Comparison of ENCODE assay signal across 26 cellular contexts in genomic region chr22:20034143-20034542, GRCh38. TPM values are rescaled to one million over a fixed set of nuclear protein-coding genes. Genes with fewer than 3 reads are reported as not detected.
DNase-seq lines count a peak whose midpoint lies in the region; ATAC-seq and TF ChIP-seq lines count a peak whose summit lies in the region.
"Had no signal": no experiment of that assay in that cellular context is flagged by ENCODE, and none has a peak within 500 bp of the region (broad histone marks: within the 10 kb centered on the region; RNA-seq: fewer than 3 reads in every experiment).

No MANE protein-coding gene starts in this region.

- H2AFZ ChIP-seq in Karpas-422 (ENCODE audit: low read length): no peak overlapping the region
- H2AFZ ChIP-seq: parathyroid adenoma had no signal

- H3K27ac Mint-ChIP-seq in effector memory CD8-positive, alpha-beta T cell: peak overlapping the region; percentile 51 to 52
- no peak overlapping the region for H3K27ac Mint-ChIP-seq in activated T-cell treated with anti-CD3 and anti-CD28 coated beads, Interleukin-2, amount 50 U/mL, for 24 hours
- H3K27ac Mint-ChIP-seq in activated CD4-positive, alpha-beta T cell treated with anti-CD3 and anti-CD28 coated beads for 36 hours: no peak overlapping the region
- H3K27ac Mint-ChIP-seq: activated naive CD4-positive, alpha-beta T cell treated with anti-CD3 and anti-CD28 coated beads, Interleukin-2, amount 50 U/mL, for 24 hours; HFFc6; T-cell had no signal

- no peaks in the 10 kb centered on the region for H3K9me3 ChIP-seq in left ventricle myocardium inferior (replicated peaks)
- no peaks in the 10 kb centered on the region for H3K9me3 ChIP-seq in Karpas-422 (ENCODE audit: low read length)
- H3K9me3 ChIP-seq: BE2C, gastroesophageal sphincter had no signal

- H3K36me3 Mint-ChIP-seq in effector memory CD8-positive, alpha-beta T cell (ENCODE audit: insufficient read depth): peaks cover 3% of the 10 kb centered on the region
- H3K36me3 Mint-ChIP-seq in activated T-cell treated with anti-CD3 and anti-CD28 coated beads, Interleukin-2, amount 50 U/mL, for 24 hours (ENCODE audit: low read depth): peaks cover 36% of the 10 kb centered on the region
- H3K36me3 Mint-ChIP-seq in activated CD4-positive, alpha-beta T cell treated with anti-CD3 and anti-CD28 coated beads for 36 hours (ENCODE audit: low read depth): peaks cover 7% of the 10 kb centered on the region
- H3K36me3 Mint-ChIP-seq: activated naive CD4-positive, alpha-beta T cell treated with anti-CD3 and anti-CD28 coated beads, Interleukin-2, amount 50 U/mL, for 24 hours had no signal

- no peak for ATAC-seq in effector memory CD8-positive, alpha-beta T cell (replicated peaks)
- no peak for ATAC-seq in activated CD4-positive, alpha-beta T cell treated with anti-CD3 and anti-CD28 coated beads for 36 hours
- ATAC-seq: T-cell had no signal

- H3K4me2 ChIP-seq in Karpas-422 (ENCODE audit: low read depth, low read length, poor library complexity, severe bottlenecking): peak overlapping the region; percentile 64

- POLR2A ChIA-PET in activated CD4-positive, alpha-beta T cell treated with anti-CD3 and anti-CD28 coated beads for 36 hours (lab: Charles Lee): no interaction called here

- H3K79me2 ChIP-seq in Karpas-422 (ENCODE audit: low read length): peaks cover 40% of the 10 kb centered on the region

- H4K20me1 ChIP-seq in Karpas-422 (ENCODE audit: insufficient read depth, low read depth, low read length): no peaks in the 10 kb centered on the region

- intact Hi-C loops in left ventricle myocardium inferior (cut with micrococcal nuclease) (no loop called here), cardiac septum (cut with DNase I) (no loop called here)
- intact Hi-C loops in activated CD4-positive, alpha-beta T cell treated with anti-CD3 and anti-CD28 coated beads for 36 hours (cut with DNase I, micrococcal nuclease): no loop called here

- no peak for DNase-seq in left ventricle myocardium inferior
- DNase-seq in cardiac septum (ENCODE audit: low spot score): no peak
- DNase-seq in Karpas-422: peak; percentile 84
- DNase-seq in effector memory CD8-positive, alpha-beta T cell: no peak
- no peak for DNase-seq in T-helper 1 cell
- no peak for DNase-seq in kidney glomerular epithelial cell (lab: John Stamatoyannopoulos, UW)
- DNase-seq in activated T-cell treated with anti-CD3 and anti-CD28 coated beads, Interleukin-2, amount 50 U/mL, for 24 hours: no peak
- DNase-seq in activated CD4-positive, alpha-beta T cell treated with anti-CD3 and anti-CD28 coated beads for 36 hours: no peak
- DNase-seq: activated CD4-positive, alpha-beta T cell treated with anti-CD3 and anti-CD28 coated beads, Interleukin-2, amount 50 U/mL, for 4 hours; activated CD8-positive, alpha-beta memory T cell treated with anti-CD3 and anti-CD28 coated beads, Interleukin-2, amount 50 U/mL, for 4 hours; BE2C; COR-L47; DMS53; GOT3; HFFc6; mesenchymal stem cell; NCI-H1105; NCI-H187; NCI-H2171; NCI-H510A; retina; stimulated activated naive CD4-positive, alpha-beta T cell; T-cell had no signal

- no peaks in the 10 kb centered on the region for H3K9me3 Mint-ChIP-seq in effector memory CD8-positive, alpha-beta T cell
- no peaks in the 10 kb centered on the region for H3K9me3 Mint-ChIP-seq in activated T-cell treated with anti-CD3 and anti-CD28 coated beads, Interleukin-2, amount 50 U/mL, for 24 hours
- H3K9me3 Mint-ChIP-seq in activated CD4-positive, alpha-beta T cell treated with anti-CD3 and anti-CD28 coated beads for 36 hours (ENCODE audit: low read depth): no peaks in the 10 kb centered on the region
- H3K9me3 Mint-ChIP-seq: activated naive CD4-positive, alpha-beta T cell treated with anti-CD3 and anti-CD28 coated beads, Interleukin-2, amount 50 U/mL, for 24 hours; T-cell had no signal

- H3K4me3 Mint-ChIP-seq in effector memory CD8-positive, alpha-beta T cell: no peak overlapping the region
- H3K4me3 Mint-ChIP-seq in activated T-cell treated with anti-CD3 and anti-CD28 coated beads, Interleukin-2, amount 50 U/mL, for 24 hours: no peak overlapping the region
- no peak overlapping the region for H3K4me3 Mint-ChIP-seq in activated CD4-positive, alpha-beta T cell treated with anti-CD3 and anti-CD28 coated beads for 36 hours
- H3K4me3 Mint-ChIP-seq: activated naive CD4-positive, alpha-beta T cell treated with anti-CD3 and anti-CD28 coated beads, Interleukin-2, amount 50 U/mL, for 24 hours; HFFc6; T-cell had no signal

- no peak overlapping the region for H3K4me3 ChIP-seq in left ventricle myocardium inferior
- peak overlapping the region; percentile 36; the same call in 1 of the 2 replicates for H3K4me3 ChIP-seq in Karpas-422 (ENCODE audit: low read length)
- H3K4me3 ChIP-seq: gastroesophageal sphincter had no signal

- H3K27ac ChIP-seq in left ventricle myocardium inferior (replicated peaks) (peak overlapping the region; percentile 85), Karpas-422 (ENCODE audit: low read length) (peak overlapping the region; percentile 97)
- H3K27ac ChIP-seq: parathyroid adenoma had no signal

- CTCF ChIA-PET in activated CD4-positive, alpha-beta T cell treated with anti-CD3 and anti-CD28 coated beads for 36 hours (lab: Charles Lee): interaction anchor here (0.7 to 1.0 kb wide), 2 partner anchors 11 to 211 kb away, joined by 3 read pairs; no protein-coding TSS in a partner anchor

- H3K9ac ChIP-seq in Karpas-422 (ENCODE audit: low read length): peak overlapping the region; percentile 70
- H3K9ac ChIP-seq: parathyroid adenoma had no signal

- H3K4me1 ChIP-seq in left ventricle myocardium inferior: peaks cover 73% of the 10 kb centered on the region
- H3K4me1 ChIP-seq in Karpas-422 (ENCODE audit: low read length): peaks cover 75% of the 10 kb centered on the region

- no peak for TF ChIP-seq CTCF in left ventricle myocardium inferior (IDR thresholded peaks at IDR 0.05; ENCODE audit: borderline replicate concordance)

- no peaks in the 10 kb centered on the region for H3K9me2 ChIP-seq in Karpas-422 (replicated peaks; ENCODE audit: insufficient read depth, low read length)

- H3K36me3 ChIP-seq in left ventricle myocardium inferior (peaks cover 39% of the 10 kb centered on the region), Karpas-422 (ENCODE audit: insufficient read depth, low read length) (peaks cover 13% of the 10 kb centered on the region)
- H3K36me3 ChIP-seq: BE2C had no signal

- no peaks in the 10 kb centered on the region for H3K27me3 ChIP-seq in left ventricle myocardium inferior (ENCODE audit: low read depth)
- H3K27me3 ChIP-seq in Karpas-422 (ENCODE audit: low read length): no peaks in the 10 kb centered on the region
- H3K27me3 ChIP-seq: BE2C, gastroesophageal sphincter had no signal

- no peaks in the 10 kb centered on the region for H3K27me3 Mint-ChIP-seq in effector memory CD8-positive, alpha-beta T cell
- H3K27me3 Mint-ChIP-seq in activated T-cell treated with anti-CD3 and anti-CD28 coated beads, Interleukin-2, amount 50 U/mL, for 24 hours: no peaks in the 10 kb centered on the region
- H3K27me3 Mint-ChIP-seq in activated CD4-positive, alpha-beta T cell treated with anti-CD3 and anti-CD28 coated beads for 36 hours: no peaks in the 10 kb centered on the region
- H3K27me3 Mint-ChIP-seq: activated naive CD4-positive, alpha-beta T cell treated with anti-CD3 and anti-CD28 coated beads, Interleukin-2, amount 50 U/mL, for 24 hours; T-cell had no signal

- H3K4me1 Mint-ChIP-seq in effector memory CD8-positive, alpha-beta T cell (ENCODE audit: low read depth in 2 of 2): peaks cover 38 to 39% of the 10 kb centered on the region in 2 donors
- peaks cover 27% of the 10 kb centered on the region for H3K4me1 Mint-ChIP-seq in activated T-cell treated with anti-CD3 and anti-CD28 coated beads, Interleukin-2, amount 50 U/mL, for 24 hours (ENCODE audit: low read depth)
- peaks cover 25% of the 10 kb centered on the region for H3K4me1 Mint-ChIP-seq in activated CD4-positive, alpha-beta T cell treated with anti-CD3 and anti-CD28 coated beads for 36 hours

RNA-seq across cellular contexts. Expression of gene TANGO2, which starts 13.2 kb away (rescaled TPM):
- 71.7 TPM for total RNA-seq in left ventricle myocardium inferior
- total RNA-seq in cardiac septum: 84.5 TPM
- total RNA-seq in Karpas-422 (2014; rRNA removed; shearing (Covaris generic); ENCODE audit: low replicate concordance): 36.8 and 39.0 TPM in 2 replicates
- total RNA-seq in activated CD4-positive, alpha-beta T cell treated with anti-CD3 and anti-CD28 coated beads for 36 hours: 10 to 100 TPM; 20.3 to 22.8 TPM

RNA-seq across cellular contexts. Expression of gene ARVCF, which starts 17.5 kb away (rescaled TPM):
- total RNA-seq in left ventricle myocardium inferior (25.4 TPM), cardiac septum (46.8 TPM)
- total RNA-seq in Karpas-422 (2014; rRNA removed; shearing (Covaris generic); ENCODE audit: low replicate concordance): 4.3 and 13.7 TPM in 2 replicates
- 1 to 10 TPM; 1.3 to 2.1 TPM for total RNA-seq in activated CD4-positive, alpha-beta T cell treated with anti-CD3 and anti-CD28 coated beads for 36 hours

RNA-seq across cellular contexts. Expression of gene DGCR8, which starts 45.9 kb away (rescaled TPM):
- total RNA-seq in left ventricle myocardium inferior: 16.8 TPM
- total RNA-seq in cardiac septum: 19.1 TPM
- total RNA-seq in Karpas-422 (2014; rRNA removed; shearing (Covaris generic); ENCODE audit: low replicate concordance): 16.4 and 26.6 TPM in 2 replicates
- total RNA-seq in activated CD4-positive, alpha-beta T cell treated with anti-CD3 and anti-CD28 coated beads for 36 hours: 10 to 100 TPM; 31.8 to 32.3 TPM

Comparison
In these comparisons a context has a peak if more than half of its experiments do, and no peak if none do; other contexts are left out.
1. H3K27ac Mint-ChIP-seq: peak in effector memory CD8-positive, alpha-beta T cell (2 of 2); none in activated T-cell treated with anti-CD3 and anti-CD28 coated beads, Interleukin-2, amount 50 U/mL, for 24 hours (single experiment) and activated CD4-positive, alpha-beta T cell treated with anti-CD3 and anti-CD28 coated beads for 36 hours (single experiment).